In genomic region chr2:112181571-112182290, GRCh38 we compare ENCODE assay signal across 8 cellular contexts. TPM values are rescaled to one million over a fixed set of nuclear protein-coding genes. Genes with fewer than 3 reads are reported as not detected.
DNase-seq lines count a peak whose midpoint lies in the region; ATAC-seq and TF ChIP-seq lines count a peak whose summit lies in the region.

No MANE protein-coding gene starts in this region.

- H3K4me3 Mint-ChIP-seq in CD4-positive, CD25-positive, alpha-beta regulatory T cell: peak overlapping the region; percentile 91 to 98 (median 93)
- H3K4me3 Mint-ChIP-seq in activated T-helper 17 cell treated with anti-CD3 and anti-CD28 coated beads, Interleukin-2, amount 50 U/mL, for 72 hours: peak overlapping the region; percentile 76
- no peak overlapping the region for H3K4me3 Mint-ChIP-seq in MCF 10A (ENCODE audit: unreplicated experiment)

- no peaks in the 10 kb centered on the region for H3K9me3 Mint-ChIP-seq in CD4-positive, CD25-positive, alpha-beta regulatory T cell
- no peaks in the 10 kb centered on the region for H3K9me3 Mint-ChIP-seq in activated T-helper 17 cell treated with anti-CD3 and anti-CD28 coated beads, Interleukin-2, amount 50 U/mL, for 72 hours
- no peaks in the 10 kb centered on the region for H3K9me3 Mint-ChIP-seq in MCF 10A (ENCODE audit: unreplicated experiment)

- TF ChIP-seq CTCF in tibial nerve (IDR thresholded peaks at IDR 0.05) (no peak), MCF 10A (IDR thresholded peaks at IDR 0.05; ENCODE audit: unreplicated experiment) (no peak)

- CTCF ChIA-PET in MCF 10A (lab: Yijun Ruan, JAX): no interaction called here

- no peak for TF ChIP-seq POLR2A in tibial nerve (IDR thresholded peaks at IDR 0.05)

- TF ChIP-seq EP300 in tibial nerve (IDR thresholded peaks at IDR 0.05): no peak

- no TSS peak for BruUV-seq in MCF 10A (replicated peaks; lab: Mats Ljungman, UMichigan)

- ATAC-seq in CD4-positive, CD25-positive, alpha-beta regulatory T cell (ENCODE audit: low read depth in 2 of 2): peak; percentile 80 to 83
- peak; percentile 66 for ATAC-seq in activated T-helper 17 cell treated with anti-CD3 and anti-CD28 coated beads, Interleukin-2, amount 50 U/mL, for 72 hours (replicated peaks)
- ATAC-seq in GM21381 (IDR thresholded peaks at IDR 0.05; ENCODE audit: unreplicated experiment): no peak

- peaks cover 11% of the 10 kb centered on the region for H3K36me3 ChIP-seq in CD4-positive, CD25-positive, alpha-beta regulatory T cell (ENCODE audit: control insufficient read depth, insufficient read depth, low read length)
- H3K36me3 ChIP-seq in mucosa of rectum (ENCODE audit: control insufficient read depth in 2 of 2, insufficient read depth in 2 of 2, low read length in 2 of 2): no peaks in the 10 kb centered on the region
- no peaks in the 10 kb centered on the region for H3K36me3 ChIP-seq in tibial nerve

- H3K9ac ChIP-seq in mucosa of rectum (ENCODE audit: low read depth in 1 of 2, low read length in 2 of 2): peak overlapping the region; percentile 26 to 30

- POLR2A ChIA-PET in MCF 10A (lab: Yijun Ruan, JAX): interaction anchor here (0.7 kb wide), 1 partner anchor 33 kb away, joined by 3 read pairs; no protein-coding TSS in a partner anchor

- peak overlapping the region; percentile 77 for H3K4me3 ChIP-seq in CD4-positive, CD25-positive, alpha-beta regulatory T cell (ENCODE audit: low read depth, low read length)
- H3K4me3 ChIP-seq in mucosa of rectum (ENCODE audit: low read length in 2 of 2): peak overlapping the region in 1 of 2 donors; percentile 3
- H3K4me3 ChIP-seq in tibial nerve: no peak overlapping the region

- peaks cover 29 to 72% (median 50%) of the 10 kb centered on the region in 4 donors for H3K4me1 Mint-ChIP-seq in CD4-positive, CD25-positive, alpha-beta regulatory T cell
- H3K4me1 Mint-ChIP-seq in activated T-helper 17 cell treated with anti-CD3 and anti-CD28 coated beads, Interleukin-2, amount 50 U/mL, for 72 hours: peaks cover 30% of the 10 kb centered on the region
- no peaks in the 10 kb centered on the region for H3K4me1 Mint-ChIP-seq in MCF 10A (ENCODE audit: insufficient read depth, unreplicated experiment)

- peaks cover 11% of the 10 kb centered on the region for H3K36me3 Mint-ChIP-seq in CD4-positive, CD25-positive, alpha-beta regulatory T cell
- peaks cover 46% of the 10 kb centered on the region for H3K36me3 Mint-ChIP-seq in activated T-helper 17 cell treated with anti-CD3 and anti-CD28 coated beads, Interleukin-2, amount 50 U/mL, for 72 hours (ENCODE audit: low read depth)
- no peaks in the 10 kb centered on the region for H3K36me3 Mint-ChIP-seq in MCF 10A (ENCODE audit: insufficient read depth, unreplicated experiment)

- WGBS in tibial nerve, 2 donors: 21 to 39% methylated on average over 18 to 53 of the region's 54 CpGs

- no peaks in the 10 kb centered on the region for H3K9me3 ChIP-seq in CD4-positive, CD25-positive, alpha-beta regulatory T cell (ENCODE audit: control insufficient read depth in 2 of 2, low read length in 2 of 2)
- no peaks in the 10 kb centered on the region for H3K9me3 ChIP-seq in mucosa of rectum (ENCODE audit: control insufficient read depth in 2 of 2, low read length in 2 of 2)
- H3K9me3 ChIP-seq in tibial nerve: peaks cover 0 to 21% (median 0%) of the 10 kb centered on the region in 4 donors

- H3K27me3 ChIP-seq in CD4-positive, CD25-positive, alpha-beta regulatory T cell (ENCODE audit: control insufficient read depth, insufficient read depth, low read length): no peaks in the 10 kb centered on the region
- H3K27me3 ChIP-seq in mucosa of rectum (ENCODE audit: control insufficient read depth in 2 of 2, insufficient read depth in 2 of 2, low read length in 2 of 2) (peaks cover 4 to 7% of the 10 kb centered on the region in 2 donors), tibial nerve (peaks cover 0 to 17% of the 10 kb centered on the region in 2 donors)

- peak; percentile 62 to 81 (median 78) for DNase-seq in CD4-positive, CD25-positive, alpha-beta regulatory T cell
- DNase-seq in NCI-H774 (lab: John Stamatoyannopoulos, UW): peak; percentile 58
- DNase-seq in hippocampal formation (lab: John Stamatoyannopoulos, UW): no peak
- DNase-seq in tibial nerve (ENCODE audit: low spot score in 2 of 2): no peak
- no peak for DNase-seq in MCF 10A (ENCODE audit: unreplicated experiment)

- H3K27me3 Mint-ChIP-seq in CD4-positive, CD25-positive, alpha-beta regulatory T cell: no peaks in the 10 kb centered on the region
- no peaks in the 10 kb centered on the region for H3K27me3 Mint-ChIP-seq in activated T-helper 17 cell treated with anti-CD3 and anti-CD28 coated beads, Interleukin-2, amount 50 U/mL, for 72 hours
- no peaks in the 10 kb centered on the region for H3K27me3 Mint-ChIP-seq in MCF 10A (ENCODE audit: insufficient read depth, unreplicated experiment)

- H3K27ac ChIP-seq in CD4-positive, CD25-positive, alpha-beta regulatory T cell (ENCODE audit: insufficient read depth, low read length, poor library complexity, severe bottlenecking): peak overlapping the region; percentile 84
- H3K27ac ChIP-seq in mucosa of rectum (ENCODE audit: low read depth in 2 of 2, low read length in 2 of 2) (no peak overlapping the region), tibial nerve (no peak overlapping the region)

- intact Hi-C loops in MCF 10A (cut with micrococcal nuclease): no loop called here

- peaks cover 52% of the 10 kb centered on the region for H3K4me1 ChIP-seq in CD4-positive, CD25-positive, alpha-beta regulatory T cell (ENCODE audit: control insufficient read depth, insufficient read depth, low read length, poor library complexity, severe bottlenecking)
- no peaks in the 10 kb centered on the region for H3K4me1 ChIP-seq in mucosa of rectum (ENCODE audit: control insufficient read depth in 2 of 2, insufficient read depth in 2 of 2, low read length in 2 of 2)
- peaks cover 0 to 3% (median 0%) of the 10 kb centered on the region in 4 donors for H3K4me1 ChIP-seq in tibial nerve

- H3K27ac Mint-ChIP-seq in CD4-positive, CD25-positive, alpha-beta regulatory T cell: peak overlapping the region; percentile 96 to 98 (median 97)
- peak overlapping the region; percentile 96 for H3K27ac Mint-ChIP-seq in activated T-helper 17 cell treated with anti-CD3 and anti-CD28 coated beads, Interleukin-2, amount 50 U/mL, for 72 hours
- no peak overlapping the region for H3K27ac Mint-ChIP-seq in MCF 10A (ENCODE audit: low read depth, unreplicated experiment)

RNA-seq across cellular contexts. Expression of gene FBLN7, which starts 43.5 kb away (rescaled TPM):
- 19.3 TPM for total RNA-seq in CD4-positive, CD25-positive, alpha-beta regulatory T cell
- 10 to 100 TPM; 29.9 to 40.2 (median 36.5) TPM for polyA plus RNA-seq in CD4-positive, CD25-positive, alpha-beta regulatory T cell
- total RNA-seq in activated T-helper 17 cell treated with anti-CD3 and anti-CD28 coated beads, Interleukin-2, amount 50 U/mL, for 72 hours: 10 to 100 TPM; 24.4 to 49.9 TPM
- 1 to 10 TPM in 3 of 4 donors, under 1 TPM in 1; 0.60 to 3.9 (median 2.6) TPM for total RNA-seq in tibial nerve
- total RNA-seq in MCF 10A (2022): 0.07 and 0.14 TPM in 2 replicates

Comparison
In these comparisons a context has a peak if more than half of its experiments do, and no peak if none do; other contexts are left out.
1. DNase-seq: peak in CD4-positive, CD25-positive, alpha-beta regulatory T cell (3 of 3) and NCI-H774 (single experiment); none in hippocampal formation (0 of 2), tibial nerve (0 of 2) and MCF 10A (single experiment).